1 cellular context compared by ENCODE assay signal in genomic region chr15:22838292-22839042, GRCh38.
A peak's percentile ranks its signal among the peaks of the same experiment; 100 is the strongest.
TF ChIP-seq lines count a peak whose summit lies in the region.

Gene NIPA2 (plus strand): TSS chr15:22838666. CDS start chr15:22851732, 13,066 bp downstream.

TF ChIP-seq in HepG2, 621 proteins besides CTCF, POLR2A, EP300 and RAD21 (continued from another document and continues in another):
- TF ChIP-seq, protein P1, sequence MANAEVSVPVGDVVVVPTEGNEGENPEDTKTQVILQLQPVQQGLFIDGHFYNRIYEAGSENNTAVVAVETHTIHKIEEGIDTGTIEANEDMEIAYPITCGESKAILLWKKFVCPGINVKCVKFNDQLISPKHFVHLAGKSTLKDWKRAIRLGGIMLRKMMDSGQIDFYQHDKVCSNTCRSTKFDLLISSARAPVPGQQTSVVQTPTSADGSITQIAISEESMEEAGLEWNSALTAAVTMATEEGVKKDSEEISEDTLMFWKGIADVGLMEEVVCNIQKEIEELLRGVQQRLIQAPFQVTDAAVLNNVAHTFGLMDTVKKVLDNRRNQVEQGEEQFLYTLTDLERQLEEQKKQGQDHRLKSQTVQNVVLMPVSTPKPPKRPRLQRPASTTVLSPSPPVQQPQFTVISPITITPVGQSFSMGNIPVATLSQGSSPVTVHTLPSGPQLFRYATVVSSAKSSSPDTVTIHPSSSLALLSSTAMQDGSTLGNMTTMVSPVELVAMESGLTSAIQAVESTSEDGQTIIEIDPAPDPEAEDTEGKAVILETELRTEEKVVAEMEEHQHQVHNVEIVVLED (CRISPR knock-in tag; IDR thresholded peaks at IDR 0.05; ENCODE audit: borderline replicate concordance): peak; percentile 82
- TF ChIP-seq TRAFD1 (CRISPR knock-in tag; IDR thresholded peaks at IDR 0.05; ENCODE audit: borderline replicate concordance) (no peak), RFXAP (CRISPR knock-in tag; IDR thresholded peaks at IDR 0.05; ENCODE audit: borderline replicate concordance) (no peak), ZNF101 (CRISPR knock-in tag; IDR thresholded peaks at IDR 0.05; ENCODE audit: borderline replicate concordance, low read depth) (no peak), HNRNPK (IDR thresholded peaks at IDR 0.05; ENCODE audit: low read depth, low read length, poor library complexity, severe bottlenecking) (peak; percentile 43), ZNF260 (CRISPR knock-in tag; IDR thresholded peaks at IDR 0.05; ENCODE audit: borderline replicate concordance, low read depth) (no peak), NFE2L2 (IDR thresholded peaks at IDR 0.05; ENCODE audit: low read length) (no peak), NRL (CRISPR knock-in tag; IDR thresholded peaks at IDR 0.05; ENCODE audit: borderline replicate concordance) (peak; percentile 47; the same call in 1 of the 2 replicates), TAF1 (CRISPR knock-in tag; IDR thresholded peaks at IDR 0.05) (peak; percentile 86), ZNF878 (CRISPR knock-in tag; IDR thresholded peaks at IDR 0.05) (no peak), SP4 (CRISPR knock-in tag; IDR thresholded peaks at IDR 0.05) (peak; percentile 14; the same call in 1 of the 2 replicates), EHMT2 (IDR thresholded peaks at IDR 0.05; ENCODE audit: borderline replicate concordance, low read depth, low read length) (no peak), ATF7 (IDR thresholded peaks at IDR 0.05) (peak; percentile 43; the same call in 1 of the 2 replicates), ATF7 (CRISPR knock-in tag; IDR thresholded peaks at IDR 0.05) (no peak; the same call in 1 of the 2 replicates), NR0B2 (CRISPR knock-in tag; IDR thresholded peaks at IDR 0.05) (no peak; the same call in none of the 2 replicates), TIGD3 (CRISPR knock-in tag; IDR thresholded peaks at IDR 0.05; ENCODE audit: borderline replicate concordance) (no peak), MXD3 (CRISPR knock-in tag; IDR thresholded peaks at IDR 0.05) (no peak), MXD4 (CRISPR knock-in tag; IDR thresholded peaks at IDR 0.05) (peak; percentile 58; the same call in 1 of the 2 replicates), CHCHD3 (CRISPR knock-in tag; IDR thresholded peaks at IDR 0.05) (no peak; the same call in 1 of the 2 replicates), ZNF232 (CRISPR knock-in tag; IDR thresholded peaks at IDR 0.05; ENCODE audit: borderline replicate concordance) (no peak), HMG20A (CRISPR knock-in tag; IDR thresholded peaks at IDR 0.05; ENCODE audit: borderline replicate concordance) (no peak), SP140L (CRISPR knock-in tag; IDR thresholded peaks at IDR 0.05; ENCODE audit: borderline replicate concordance) (no peak), NFKBIZ (CRISPR knock-in tag; IDR thresholded peaks at IDR 0.05) (no peak), GATAD1 (CRISPR knock-in tag; IDR thresholded peaks at IDR 0.05) (peak; percentile 95), MEF2D (CRISPR knock-in tag; IDR thresholded peaks at IDR 0.05) (no peak), ZNF225 (CRISPR knock-in tag; IDR thresholded peaks at IDR 0.05) (no peak), SRF (IDR thresholded peaks at IDR 0.05; ENCODE audit: low read depth, low read length) (0 out of 2 replicates have a peak, but pooled peaks have one; percentile 18), HNF1B (CRISPR knock-in tag; IDR thresholded peaks at IDR 0.05) (peak; percentile 33; the same call in 1 of the 2 replicates), PHF20 (CRISPR knock-in tag; IDR thresholded peaks at IDR 0.05) (peak; percentile 94), ZNF589 (CRISPR knock-in tag; conservative IDR thresholded peaks at IDR 0.05) (no peak), THRA (CRISPR knock-in tag; IDR thresholded peaks at IDR 0.05; ENCODE audit: borderline replicate concordance) (no peak), ELF4 (CRISPR knock-in tag; IDR thresholded peaks at IDR 0.05; ENCODE audit: borderline replicate concordance) (0 out of 2 replicates have a peak, but pooled peaks have one; percentile 57)
- TF ChIP-seq, protein P2, sequence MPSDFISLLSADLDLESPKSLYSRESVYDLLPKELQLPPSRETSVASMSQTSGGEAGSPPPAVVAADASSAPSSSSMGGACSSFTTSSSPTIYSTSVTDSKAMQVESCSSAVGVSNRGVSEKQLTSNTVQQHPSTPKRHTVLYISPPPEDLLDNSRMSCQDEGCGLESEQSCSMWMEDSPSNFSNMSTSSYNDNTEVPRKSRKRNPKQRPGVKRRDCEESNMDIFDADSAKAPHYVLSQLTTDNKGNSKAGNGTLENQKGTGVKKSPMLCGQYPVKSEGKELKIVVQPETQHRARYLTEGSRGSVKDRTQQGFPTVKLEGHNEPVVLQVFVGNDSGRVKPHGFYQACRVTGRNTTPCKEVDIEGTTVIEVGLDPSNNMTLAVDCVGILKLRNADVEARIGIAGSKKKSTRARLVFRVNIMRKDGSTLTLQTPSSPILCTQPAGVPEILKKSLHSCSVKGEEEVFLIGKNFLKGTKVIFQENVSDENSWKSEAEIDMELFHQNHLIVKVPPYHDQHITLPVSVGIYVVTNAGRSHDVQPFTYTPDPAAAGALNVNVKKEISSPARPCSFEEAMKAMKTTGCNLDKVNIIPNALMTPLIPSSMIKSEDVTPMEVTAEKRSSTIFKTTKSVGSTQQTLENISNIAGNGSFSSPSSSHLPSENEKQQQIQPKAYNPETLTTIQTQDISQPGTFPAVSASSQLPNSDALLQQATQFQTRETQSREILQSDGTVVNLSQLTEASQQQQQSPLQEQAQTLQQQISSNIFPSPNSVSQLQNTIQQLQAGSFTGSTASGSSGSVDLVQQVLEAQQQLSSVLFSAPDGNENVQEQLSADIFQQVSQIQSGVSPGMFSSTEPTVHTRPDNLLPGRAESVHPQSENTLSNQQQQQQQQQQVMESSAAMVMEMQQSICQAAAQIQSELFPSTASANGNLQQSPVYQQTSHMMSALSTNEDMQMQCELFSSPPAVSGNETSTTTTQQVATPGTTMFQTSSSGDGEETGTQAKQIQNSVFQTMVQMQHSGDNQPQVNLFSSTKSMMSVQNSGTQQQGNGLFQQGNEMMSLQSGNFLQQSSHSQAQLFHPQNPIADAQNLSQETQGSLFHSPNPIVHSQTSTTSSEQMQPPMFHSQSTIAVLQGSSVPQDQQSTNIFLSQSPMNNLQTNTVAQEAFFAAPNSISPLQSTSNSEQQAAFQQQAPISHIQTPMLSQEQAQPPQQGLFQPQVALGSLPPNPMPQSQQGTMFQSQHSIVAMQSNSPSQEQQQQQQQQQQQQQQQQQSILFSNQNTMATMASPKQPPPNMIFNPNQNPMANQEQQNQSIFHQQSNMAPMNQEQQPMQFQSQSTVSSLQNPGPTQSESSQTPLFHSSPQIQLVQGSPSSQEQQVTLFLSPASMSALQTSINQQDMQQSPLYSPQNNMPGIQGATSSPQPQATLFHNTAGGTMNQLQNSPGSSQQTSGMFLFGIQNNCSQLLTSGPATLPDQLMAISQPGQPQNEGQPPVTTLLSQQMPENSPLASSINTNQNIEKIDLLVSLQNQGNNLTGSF (CRISPR knock-in tag; IDR thresholded peaks at IDR 0.05): no peak
- TF ChIP-seq, protein P3, sequence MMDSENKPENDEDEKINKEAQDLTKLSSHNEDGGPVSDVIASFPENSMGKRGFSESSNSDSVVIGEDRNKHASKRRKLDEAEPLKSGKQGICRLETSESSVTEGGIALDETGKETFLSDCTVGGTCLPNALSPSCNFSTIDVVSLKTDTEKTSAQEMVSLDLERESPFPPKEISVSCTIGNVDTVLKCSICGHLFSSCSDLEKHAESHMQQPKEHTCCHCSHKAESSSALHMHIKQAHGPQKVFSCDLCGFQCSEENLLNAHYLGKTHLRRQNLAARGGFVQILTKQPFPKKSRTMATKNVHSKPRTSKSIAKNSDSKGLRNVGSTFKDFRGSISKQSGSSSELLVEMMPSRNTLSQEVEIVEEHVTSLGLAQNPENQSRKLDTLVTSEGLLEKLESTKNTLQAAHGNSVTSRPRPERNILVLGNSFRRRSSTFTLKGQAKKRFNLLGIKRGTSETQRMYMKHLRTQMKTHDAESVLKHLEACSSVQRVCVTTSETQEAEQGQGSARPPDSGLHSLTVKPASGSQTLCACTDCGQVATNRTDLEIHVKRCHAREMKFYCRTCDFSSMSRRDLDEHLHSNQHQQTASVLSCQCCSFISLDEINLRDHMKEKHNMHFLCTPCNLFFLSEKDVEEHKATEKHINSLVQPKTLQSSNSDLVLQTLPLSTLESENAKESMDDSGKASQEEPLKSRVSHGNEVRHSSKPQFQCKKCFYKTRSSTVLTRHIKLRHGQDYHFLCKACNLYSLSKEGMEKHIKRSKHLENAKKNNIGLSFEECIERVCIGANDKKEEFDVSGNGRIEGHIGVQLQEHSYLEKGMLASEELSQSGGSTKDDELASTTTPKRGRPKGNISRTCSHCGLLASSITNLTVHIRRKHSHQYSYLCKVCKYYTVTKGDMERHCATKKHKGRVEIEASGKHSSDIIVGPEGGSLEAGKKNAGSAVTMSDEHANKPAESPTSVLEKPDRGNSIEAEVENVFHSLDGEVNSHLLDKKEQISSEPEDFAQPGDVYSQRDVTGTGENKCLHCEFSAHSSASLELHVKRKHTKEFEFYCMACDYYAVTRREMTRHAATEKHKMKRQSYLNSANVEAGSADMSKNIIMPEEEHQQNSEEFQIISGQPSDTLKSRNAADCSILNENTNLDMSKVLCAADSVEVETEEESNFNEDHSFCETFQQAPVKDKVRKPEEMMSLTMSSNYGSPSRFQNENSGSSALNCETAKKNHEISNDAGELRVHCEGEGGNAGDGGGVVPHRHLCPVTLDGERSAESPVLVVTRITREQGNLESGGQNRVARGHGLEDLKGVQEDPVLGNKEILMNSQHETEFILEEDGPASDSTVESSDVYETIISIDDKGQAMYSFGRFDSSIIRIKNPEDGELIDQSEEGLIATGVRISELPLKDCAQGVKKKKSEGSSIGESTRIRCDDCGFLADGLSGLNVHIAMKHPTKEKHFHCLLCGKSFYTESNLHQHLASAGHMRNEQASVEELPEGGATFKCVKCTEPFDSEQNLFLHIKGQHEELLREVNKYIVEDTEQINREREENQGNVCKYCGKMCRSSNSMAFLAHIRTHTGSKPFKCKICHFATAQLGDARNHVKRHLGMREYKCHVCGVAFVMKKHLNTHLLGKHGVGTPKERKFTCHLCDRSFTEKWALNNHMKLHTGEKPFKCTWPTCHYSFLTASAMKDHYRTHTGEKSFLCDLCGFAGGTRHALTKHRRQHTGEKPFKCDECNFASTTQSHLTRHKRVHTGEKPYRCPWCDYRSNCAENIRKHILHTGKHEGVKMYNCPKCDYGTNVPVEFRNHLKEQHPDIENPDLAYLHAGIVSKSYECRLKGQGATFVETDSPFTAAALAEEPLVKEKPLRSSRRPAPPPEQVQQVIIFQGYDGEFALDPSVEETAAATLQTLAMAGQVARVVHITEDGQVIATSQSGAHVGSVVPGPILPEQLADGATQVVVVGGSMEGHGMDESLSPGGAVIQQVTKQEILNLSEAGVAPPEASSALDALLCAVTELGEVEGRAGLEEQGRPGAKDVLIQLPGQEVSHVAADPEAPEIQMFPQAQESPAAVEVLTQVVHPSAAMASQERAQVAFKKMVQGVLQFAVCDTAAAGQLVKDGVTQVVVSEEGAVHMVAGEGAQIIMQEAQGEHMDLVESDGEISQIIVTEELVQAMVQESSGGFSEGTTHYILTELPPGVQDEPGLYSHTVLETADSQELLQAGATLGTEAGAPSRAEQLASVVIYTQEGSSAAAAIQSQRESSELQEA (CRISPR knock-in tag; IDR thresholded peaks at IDR 0.05; ENCODE audit: not compliant biosample characterization): no peak
- TF ChIP-seq, protein P4, sequence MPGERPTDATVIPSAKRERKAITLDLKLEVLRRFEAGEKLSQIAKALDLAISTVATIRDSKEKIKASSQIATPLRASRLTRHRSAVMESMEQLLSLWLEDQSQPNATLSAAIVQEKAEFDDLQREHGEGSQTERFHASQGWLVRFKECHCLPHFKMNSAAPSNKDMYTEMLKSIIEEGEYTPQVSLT (CRISPR knock-in tag; IDR thresholded peaks at IDR 0.05; ENCODE audit: borderline replicate concordance, low read depth): no peak
